In the genomic region with DNA sequence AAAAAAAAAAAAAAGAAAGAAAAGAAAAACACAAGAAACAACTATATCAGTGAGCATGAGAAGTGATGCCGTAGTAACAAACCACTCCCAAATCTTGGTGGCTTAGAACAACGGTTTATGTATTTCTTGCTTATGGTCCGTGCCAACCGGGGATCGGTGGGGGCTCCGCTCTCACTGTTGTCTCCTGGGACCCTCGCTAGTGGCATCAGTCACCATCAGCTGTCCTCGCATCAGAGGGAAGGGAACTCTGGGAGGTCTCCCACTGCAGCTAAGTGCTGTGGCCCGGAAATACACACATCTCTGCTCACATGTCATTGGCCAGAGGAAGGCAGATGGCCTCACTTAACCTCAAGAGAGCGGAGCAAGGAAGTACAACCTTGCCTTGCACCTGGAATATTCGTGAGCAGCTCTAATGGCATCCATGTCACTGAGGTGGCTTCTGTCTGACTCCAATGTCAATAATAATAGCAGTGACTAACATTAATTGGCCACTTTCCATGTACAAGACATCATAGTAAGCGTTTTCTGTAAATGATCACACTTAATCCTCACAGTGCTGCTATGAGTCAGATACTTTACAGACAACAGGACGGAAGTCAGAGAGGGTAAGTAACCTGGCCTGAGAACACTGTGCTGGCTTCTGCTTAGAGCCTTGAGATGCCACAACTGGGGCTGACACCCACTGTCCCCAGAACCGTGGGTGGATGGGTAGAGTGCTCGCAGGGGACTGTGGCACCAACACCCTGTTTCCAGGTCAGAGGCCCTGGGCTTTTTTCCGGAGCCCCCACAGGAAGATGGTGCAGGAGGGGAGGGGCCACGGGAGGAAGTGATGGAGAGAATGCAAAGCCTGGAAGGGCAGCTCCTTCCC, we compare ENCODE assay signal across 12 cellular contexts. TPM values are rescaled to one million over a fixed set of nuclear protein-coding genes. Genes with fewer than 3 reads are reported as not detected.
DNase-seq lines count a peak whose midpoint lies in the region; ATAC-seq, FAIRE-seq and TF ChIP-seq lines count a peak whose summit lies in the region.
"Had no signal": no experiment of that assay in that cellular context is flagged by ENCODE, and none has a peak within 500 bp of the region (broad histone marks: within the 10 kb centered on the region; RNA-seq: fewer than 3 reads in every experiment).

No MANE protein-coding gene starts in this region.

- BruUV-seq in MCF 10A (replicated peaks; lab: Mats Ljungman, UMichigan), result no TSS peak

- POLR2A ChIA-PET in MCF 10A (lab: Yijun Ruan, JAX), result interaction anchor here (0.7 to 1.2 kb wide), 3 partner anchors 14 to 340 kb away, joined by 3 read pairs; no protein-coding TSS in a partner anchor

- H3K9me3 ChIP-seq in breast epithelium, result no peaks in the 10 kb centered on the region
- H3K9me3 ChIP-seq in effector memory CD4-positive, alpha-beta T cell (ENCODE audit: control insufficient read depth, low read length), result no peaks in the 10 kb centered on the region
- H3K9me3 ChIP-seq: heart left ventricle, thoracic aorta had no signal

- CTCF ChIA-PET in MCF 10A (lab: Yijun Ruan, JAX), result interaction anchor here (0.5 to 1.3 kb wide), 2 partner anchors 13 to 16 kb away, joined by 3 to 5 read pairs; no protein-coding TSS in a partner anchor

- no peaks in the 10 kb centered on the region for H3K36me3 Mint-ChIP-seq in MCF 10A (ENCODE audit: insufficient read depth, unreplicated experiment)
- H3K36me3 Mint-ChIP-seq: CD8-positive, alpha-beta T cell had no signal

- intact Hi-C loops in MCF 10A (cut with micrococcal nuclease), result no loop called here
- intact Hi-C loops in breast epithelium (cut with DNase I; ENCODE audit: low total_unique reads), result loop anchor here (2.0 kb wide), 1 partner anchor 56 kb away; no protein-coding TSS in a partner anchor

- H3K4me1 Mint-ChIP-seq in MCF 10A (ENCODE audit: insufficient read depth, unreplicated experiment), result peaks cover 10% of the 10 kb centered on the region

- TF ChIP-seq CTCF in MCF 10A (IDR thresholded peaks at IDR 0.05; ENCODE audit: unreplicated experiment) (no peak), breast epithelium (IDR thresholded peaks at IDR 0.05) (no peak), fibroblast of villous mesenchyme (IDR thresholded peaks at IDR 0.05; ENCODE audit: insufficient read depth, low read depth, low read length) (no peak)

- ATAC-seq in HG03442 (IDR thresholded peaks at IDR 0.05; ENCODE audit: unreplicated experiment), result no peak
- ATAC-seq in HG03521 (IDR thresholded peaks at IDR 0.05; ENCODE audit: unreplicated experiment), result no peak
- ATAC-seq: CD8-positive, alpha-beta T cell had no signal

- H3K4me3 ChIP-seq in breast epithelium (no peak overlapping the region), fibroblast of villous mesenchyme (ENCODE audit: low read depth, low read length) (no peak overlapping the region)
- no peak overlapping the region for H3K4me3 ChIP-seq in effector memory CD4-positive, alpha-beta T cell (ENCODE audit: insufficient read depth, low read depth, low read length, poor library complexity, severe bottlenecking)
- H3K4me3 ChIP-seq: heart left ventricle, skin epidermis, thoracic aorta had no signal

- H3K36me3 ChIP-seq in breast epithelium, result no peaks in the 10 kb centered on the region
- H3K36me3 ChIP-seq in effector memory CD4-positive, alpha-beta T cell (ENCODE audit: control insufficient read depth, insufficient read depth, low read length), result no peaks in the 10 kb centered on the region
- H3K36me3 ChIP-seq: heart left ventricle, thoracic aorta had no signal

- no peak for TF ChIP-seq POLR2A in breast epithelium (IDR thresholded peaks at IDR 0.05)

- H3K27ac Mint-ChIP-seq in MCF 10A (ENCODE audit: low read depth, unreplicated experiment), result peak overlapping the region; percentile 94
- H3K27ac Mint-ChIP-seq: CD8-positive, alpha-beta T cell had no signal

- peak overlapping the region in 1 of 2 donors; percentile 32 for H3K27ac ChIP-seq in breast epithelium
- H3K27ac ChIP-seq in effector memory CD4-positive, alpha-beta T cell (ENCODE audit: insufficient read depth, low read length, poor library complexity, severe bottlenecking), result no peak overlapping the region
- H3K27ac ChIP-seq: heart left ventricle, thoracic aorta had no signal

- no peaks in the 10 kb centered on the region for H3K9me3 Mint-ChIP-seq in MCF 10A (ENCODE audit: unreplicated experiment)
- H3K9me3 Mint-ChIP-seq: CD8-positive, alpha-beta T cell had no signal

- DNase-seq in MCF 10A (ENCODE audit: unreplicated experiment), result peak; percentile 85
- DNase-seq in breast epithelium (ENCODE audit: low spot score in 2 of 2), result no peak
- peak; percentile 43 for DNase-seq in RPMI8226
- DNase-seq in fibroblast of villous mesenchyme (ENCODE audit: low read depth), result peak; percentile 67
- peak; percentile 67 for DNase-seq in urothelium cell line (ENCODE audit: low spot score)
- DNase-seq in effector memory CD4-positive, alpha-beta T cell, result no peak
- DNase-seq: CD8-positive, alpha-beta T cell; heart left ventricle had no signal

- FAIRE-seq in urothelium cell line (lab: Jason Lieb, UNC), result peak; percentile 67

- peaks cover 9% of the 10 kb centered on the region for H3K27me3 Mint-ChIP-seq in MCF 10A (ENCODE audit: insufficient read depth, unreplicated experiment)

- H3K27me3 ChIP-seq in breast epithelium, result peaks cover 0 to 6% of the 10 kb centered on the region in 2 donors
- peaks cover 3% of the 10 kb centered on the region for H3K27me3 ChIP-seq in effector memory CD4-positive, alpha-beta T cell (replicated peaks; ENCODE audit: control insufficient read depth, insufficient read depth, low read length, poor library complexity, severe bottlenecking)

- peak overlapping the region; percentile 49 for H3K4me3 Mint-ChIP-seq in MCF 10A (ENCODE audit: unreplicated experiment)
- H3K4me3 Mint-ChIP-seq: CD8-positive, alpha-beta T cell had no signal

- H3K4me1 ChIP-seq in breast epithelium, result no peaks in the 10 kb centered on the region
- no peaks in the 10 kb centered on the region for H3K4me1 ChIP-seq in effector memory CD4-positive, alpha-beta T cell (ENCODE audit: control insufficient read depth, insufficient read depth, low read length, poor library complexity, severe bottlenecking)
- H3K4me1 ChIP-seq: heart left ventricle had no signal

RNA-seq across cellular contexts. Expression of a gene that starts 5.9 kb away (rescaled TPM):
- total RNA-seq in MCF 10A (2022), result not detected in 2 replicates
- total RNA-seq in breast epithelium, result not detected
- not detected in 2 replicates for total RNA-seq in fibroblast of villous mesenchyme
- total RNA-seq: CD8-positive, alpha-beta T cell; heart left ventricle; thoracic aorta had no signal

RNA-seq across cellular contexts. Expression of a gene that starts 13.9 kb away (rescaled TPM):
- total RNA-seq in MCF 10A (2022), result not detected in 2 replicates
- not detected for total RNA-seq in breast epithelium
- total RNA-seq in fibroblast of villous mesenchyme, result not detected in 2 replicates
- total RNA-seq: CD8-positive, alpha-beta T cell had no signal

RNA-seq across cellular contexts. Expression of a gene that starts 30.2 kb away (rescaled TPM):
- not detected in 2 replicates for total RNA-seq in MCF 10A (2022)
- 1 to 10 TPM in 1 of 3 donors, not detected in 2; 1.3 TPM for total RNA-seq in breast epithelium
- not detected in 2 replicates for total RNA-seq in fibroblast of villous mesenchyme
- total RNA-seq: CD8-positive, alpha-beta T cell; heart left ventricle; thoracic aorta had no signal

RNA-seq across cellular contexts. Expression of a gene that starts 34.7 kb away (rescaled TPM):
- total RNA-seq in MCF 10A (2022) (not detected in 2 replicates), breast epithelium (1 to 10 TPM in 1 of 3 donors, not detected in 2; 2.3 TPM), fibroblast of villous mesenchyme (not detected in 2 replicates)
- total RNA-seq: CD8-positive, alpha-beta T cell; heart left ventricle; thoracic aorta had no signal

Comparison
In these comparisons a context has a peak if more than half of its experiments do, and no peak if none do; other contexts are left out.
1. DNase-seq: peak in MCF 10A (single experiment), RPMI8226 (single experiment), fibroblast of villous mesenchyme (single experiment) and urothelium cell line (single experiment); none in breast epithelium (0 of 2) and effector memory CD4-positive, alpha-beta T cell (0 of 3).